Comparison of ENCODE assay signal across 13 cellular contexts in the genomic region with DNA sequence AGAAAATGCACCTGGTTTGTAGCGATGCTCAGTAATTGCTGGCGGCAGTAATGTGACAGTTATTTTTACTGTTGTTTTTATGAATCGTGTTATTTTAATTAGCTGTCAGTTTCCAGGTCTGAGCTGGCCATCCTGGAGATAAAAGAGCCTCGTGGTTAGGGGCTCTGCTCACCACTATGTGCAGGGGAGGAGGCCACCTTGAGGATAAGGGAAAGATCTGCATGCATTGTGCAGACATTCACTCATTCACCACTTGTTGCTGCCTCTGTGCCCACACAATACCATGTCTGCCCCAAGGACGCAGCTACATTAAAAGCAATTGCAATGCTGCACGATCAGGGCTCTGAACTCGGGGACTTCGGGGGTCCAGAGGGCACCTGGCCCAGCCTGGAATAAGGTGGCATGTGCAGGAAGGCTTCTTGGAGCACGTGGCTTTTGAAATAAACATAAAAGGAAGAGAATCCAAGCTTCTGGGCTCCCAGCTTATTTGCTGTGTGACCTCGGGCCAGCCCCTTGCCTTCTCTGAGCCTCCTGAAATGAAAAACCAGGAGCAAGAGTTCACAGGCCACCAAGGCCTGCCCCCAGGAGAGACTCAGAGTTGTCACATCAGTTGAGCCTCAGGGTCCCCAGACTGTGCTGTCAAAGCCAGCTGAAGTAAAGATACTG. TPM values are rescaled to one million over a fixed set of nuclear protein-coding genes. Genes with fewer than 3 reads are reported as not detected.
DNase-seq lines count a peak whose midpoint lies in the region; ATAC-seq and TF ChIP-seq lines count a peak whose summit lies in the region.
"Had no signal": no experiment of that assay in that cellular context is flagged by ENCODE, and none has a peak within 500 bp of the region (broad histone marks: within the 10 kb centered on the region; RNA-seq: fewer than 3 reads in every experiment).

No MANE protein-coding gene starts in this region.

- no peak overlapping the region for H2BK5ac ChIP-seq in trophoblast cell (ENCODE audit: low read depth, low read length, poor library complexity)

- H3K36me3 Mint-ChIP-seq in stimulated activated memory B cell treated with anti-CD40 and anti-IgM and Interleukin-4, amounts not matched to agents 10 μg/mL and 1 μg/mL and 100 μg/mL, for 72 hours: no peaks in the 10 kb centered on the region
- H3K36me3 Mint-ChIP-seq: activated naive CD8-positive, alpha-beta T cell treated with anti-CD3 and anti-CD28 coated beads for 36 hours; CD4-positive, CD25-positive, alpha-beta regulatory T cell had no signal

- H3K4me1 Mint-ChIP-seq in stimulated activated memory B cell treated with anti-CD40 and anti-IgM and Interleukin-4, amounts not matched to agents 10 μg/mL and 1 μg/mL and 100 μg/mL, for 72 hours: no peaks in the 10 kb centered on the region
- H3K4me1 Mint-ChIP-seq: activated naive CD8-positive, alpha-beta T cell treated with anti-CD3 and anti-CD28 coated beads for 36 hours; CD4-positive, CD25-positive, alpha-beta regulatory T cell had no signal

- no peak overlapping the region for H3K27ac ChIP-seq in HEK293 (ENCODE audit: extremely low read depth, low read depth, low read length)
- H3K27ac ChIP-seq in muscle layer of colon (ENCODE audit: low read depth, low read length): peak overlapping the region; percentile 70
- H3K27ac ChIP-seq in trophoblast cell (ENCODE audit: low read depth, low read length): no peak overlapping the region

- H3K27me3 Mint-ChIP-seq in stimulated activated memory B cell treated with anti-CD40 and anti-IgM and Interleukin-4, amounts not matched to agents 10 μg/mL and 1 μg/mL and 100 μg/mL, for 72 hours: peaks cover 88% of the 10 kb centered on the region

- H2BK120ac ChIP-seq in trophoblast cell (ENCODE audit: insufficient read depth, low read length, poor library complexity): no peak overlapping the region

- CTCF ChIA-PET in AG04449 (lab: Yijun Ruan, JAX) (interaction anchor here (1.5 kb wide), 1 partner anchor 364 kb away, joined by 5 read pairs; no protein-coding TSS in a partner anchor), HEK293 (lab: Yijun Ruan, JAX) (interaction anchor here (0.5 to 1.5 kb wide), 9 partner anchors 12 to 364 kb away, joined by 3 to 8 read pairs (median 3); no protein-coding TSS in a partner anchor)

- WGBS in trophoblast cell (ENCODE audit: extremely low coverage, insufficient coverage, insufficient read length): no CpG with 5 or more reads among the region's 10 CpGs

- no peak overlapping the region for H2BK12ac ChIP-seq in trophoblast cell (ENCODE audit: low read length)

- H3K18ac ChIP-seq in trophoblast cell (ENCODE audit: low read length): no peak overlapping the region

- no peak overlapping the region for H3K4me2 ChIP-seq in trophoblast cell (ENCODE audit: low read length)

- H3K79me1 ChIP-seq in trophoblast cell (ENCODE audit: low read length): peaks cover 2% of the 10 kb centered on the region

- H4K8ac ChIP-seq in trophoblast cell (ENCODE audit: low read depth, low read length): no peak overlapping the region

- H3K9me3 ChIP-seq in HEK293 (ENCODE audit: control insufficient read depth, insufficient read depth, low read depth, low read length) (no peaks in the 10 kb centered on the region), muscle layer of colon (ENCODE audit: low read length) (no peaks in the 10 kb centered on the region), trophoblast cell (ENCODE audit: insufficient read depth, low read depth, low read length) (no peaks in the 10 kb centered on the region)

- no peaks in the 10 kb centered on the region for H3K79me2 ChIP-seq in trophoblast cell (ENCODE audit: control insufficient read depth, insufficient read depth, low read length, poor library complexity)

- H3K4me3 ChIP-seq in AG04449 (ENCODE audit: low read depth, low read length) (no peak overlapping the region), HEK293 (ENCODE audit: low read depth, low read length) (no peak overlapping the region), cardiac fibroblast (replicated peaks in 1 of 2; ENCODE audit: low read depth in 2 of 2, low read length in 2 of 2) (no peak overlapping the region), muscle layer of colon (ENCODE audit: low read depth in 1 of 2, low read length in 2 of 2) (peak overlapping the region in 1 of 2 donors; percentile 33), trophoblast cell (ENCODE audit: low read depth, low read length) (no peak overlapping the region)
- H3K4me3 ChIP-seq: lung had no signal

- DNase-seq in AG04449 (ENCODE audit: low read depth, low spot score) (no peak), cardiac fibroblast (ENCODE audit: low read depth in 2 of 2) (no peak), trophoblast cell (no peak)
- DNase-seq: activated naive CD8-positive, alpha-beta T cell treated with anti-CD3 and anti-CD28 coated beads for 36 hours; CD4-positive, CD25-positive, alpha-beta regulatory T cell; MV-4-11; stimulated activated naive CD8-positive, alpha-beta T cell treated with anti-CD3 and anti-CD28 coated beads, Interleukin-15, Interleukin-2, amounts not matched to agents 100 U/mL and 50 U/mL, for 24 hours had no signal

- H4K12ac ChIP-seq in trophoblast cell (ENCODE audit: low read depth, low read length): no peak overlapping the region

- POLR2A ChIA-PET in AG04449 (lab: Yijun Ruan, JAX) (no interaction called here), HEK293 (lab: Yijun Ruan, JAX) (no interaction called here)

- no peak overlapping the region for H3K14ac ChIP-seq in trophoblast cell (ENCODE audit: low read length)

- H3K9me3 Mint-ChIP-seq in stimulated activated memory B cell treated with anti-CD40 and anti-IgM and Interleukin-4, amounts not matched to agents 10 μg/mL and 1 μg/mL and 100 μg/mL, for 72 hours: no peaks in the 10 kb centered on the region
- H3K9me3 Mint-ChIP-seq: activated naive CD8-positive, alpha-beta T cell treated with anti-CD3 and anti-CD28 coated beads for 36 hours; CD4-positive, CD25-positive, alpha-beta regulatory T cell had no signal

- TF ChIP-seq CTCF in AG04449 (IDR thresholded peaks at IDR 0.05; ENCODE audit: insufficient read depth, low read length, missing control alignments): peak; percentile 4
- TF ChIP-seq CTCF in HEK293 (tag by site-specific recombination; IDR thresholded peaks at IDR 0.05): no peak
- peak; percentile 17 for TF ChIP-seq CTCF in cardiac fibroblast (IDR thresholded peaks at IDR 0.05; ENCODE audit: low read depth, low read length)

- no peak overlapping the region for H3K4ac ChIP-seq in trophoblast cell (ENCODE audit: low read depth, low read length)

- H3K23ac ChIP-seq in trophoblast cell (ENCODE audit: low read length): no peak overlapping the region

- no peak overlapping the region for H2AK5ac ChIP-seq in trophoblast cell (ENCODE audit: low read length)

- no peak overlapping the region for H2AFZ ChIP-seq in trophoblast cell (ENCODE audit: insufficient read depth, low read length, poor library complexity)

- no peaks in the 10 kb centered on the region for H3K27me3 ChIP-seq in muscle layer of colon (ENCODE audit: control insufficient read depth in 1 of 2, insufficient read depth in 2 of 2, low read length in 2 of 2)
- H3K27me3 ChIP-seq in trophoblast cell (ENCODE audit: insufficient read depth, low read length): no peaks in the 10 kb centered on the region

- H3K4me3 Mint-ChIP-seq in stimulated activated memory B cell treated with anti-CD40 and anti-IgM and Interleukin-4, amounts not matched to agents 10 μg/mL and 1 μg/mL and 100 μg/mL, for 72 hours: no peak overlapping the region
- H3K4me3 Mint-ChIP-seq: activated naive CD8-positive, alpha-beta T cell treated with anti-CD3 and anti-CD28 coated beads for 36 hours; CD4-positive, CD25-positive, alpha-beta regulatory T cell had no signal

- H3K9ac ChIP-seq in muscle layer of colon (ENCODE audit: low read length) (peak overlapping the region; percentile 35), trophoblast cell (ENCODE audit: low read length) (no peak overlapping the region)

- no peaks in the 10 kb centered on the region; the same call in 1 of the 2 replicates for H3K4me1 ChIP-seq in HEK293 (ENCODE audit: control insufficient read depth, insufficient read depth, low read length)
- peaks cover 61% of the 10 kb centered on the region for H3K4me1 ChIP-seq in muscle layer of colon (ENCODE audit: insufficient read depth, low read length)
- peaks cover 2 to 14% of the 10 kb centered on the region in 2 experiments for H3K4me1 ChIP-seq in trophoblast cell (ENCODE audit: control insufficient read depth in 1 of 2, insufficient read depth in 2 of 2, low read length in 2 of 2)

- no peak overlapping the region for H3K27ac Mint-ChIP-seq in stimulated activated memory B cell treated with anti-CD40 and anti-IgM and Interleukin-4, amounts not matched to agents 10 μg/mL and 1 μg/mL and 100 μg/mL, for 72 hours
- H3K27ac Mint-ChIP-seq: activated naive CD8-positive, alpha-beta T cell treated with anti-CD3 and anti-CD28 coated beads for 36 hours had no signal

- ATAC-seq in stimulated activated memory B cell treated with anti-CD40 and anti-IgM and Interleukin-4, amounts not matched to agents 10 μg/mL and 1 μg/mL and 100 μg/mL, for 72 hours: no peak
- ATAC-seq in GM21528 (IDR thresholded peaks at IDR 0.05; ENCODE audit: low FRiP score, unreplicated experiment) (no peak), GM21717 (IDR thresholded peaks at IDR 0.05; ENCODE audit: unreplicated experiment) (no peak)
- ATAC-seq: stimulated activated naive CD8-positive, alpha-beta T cell treated with anti-CD3 and anti-CD28 coated beads, Interleukin-15, Interleukin-2, amounts not matched to agents 100 U/mL and 50 U/mL, for 24 hours had no signal

- H4K91ac ChIP-seq in trophoblast cell (ENCODE audit: low read depth, low read length): no peak overlapping the region

- no peaks in the 10 kb centered on the region for H3K36me3 ChIP-seq in HEK293 (ENCODE audit: control insufficient read depth in 2 of 2, insufficient read depth in 1 of 2, low read length in 2 of 2)
- H3K36me3 ChIP-seq in muscle layer of colon (ENCODE audit: insufficient read depth, low read length): no peaks in the 10 kb centered on the region
- H3K36me3 ChIP-seq in trophoblast cell (ENCODE audit: control insufficient read depth in 1 of 2, insufficient read depth in 2 of 2, low read length in 2 of 2): no peaks in the 10 kb centered on the region

TF ChIP-seq in HEK293, 187 proteins besides CTCF, POLR2A, EP300 and RAD21:
- TF ChIP-seq ZBTB7A (tag by site-specific recombination; IDR thresholded peaks at IDR 0.05; ENCODE audit: low read depth) (no peak), ZNF292 (tag by site-specific recombination; IDR thresholded peaks at IDR 0.05; ENCODE audit: borderline replicate concordance, low read depth) (no peak), ZNF768 (tag by site-specific recombination; IDR thresholded peaks at IDR 0.05) (0 out of 2 replicates have a peak, but pooled peaks have one; percentile 16), ZBTB21 (tag by site-specific recombination; IDR thresholded peaks at IDR 0.05) (no peak), FEZF1 (tag by site-specific recombination; IDR thresholded peaks at IDR 0.05) (no peak), GLIS1 (tag by site-specific recombination; IDR thresholded peaks at IDR 0.05) (no peak), ZFP3 (tag by site-specific recombination; IDR thresholded peaks at IDR 0.05; ENCODE audit: low read depth) (no peak), ZSCAN16 (tag by site-specific recombination; IDR thresholded peaks at IDR 0.05) (peak; percentile 91), ZNF654 (tag by site-specific recombination; IDR thresholded peaks at IDR 0.05; ENCODE audit: low read depth) (peak; percentile 22; the same call in 1 of the 2 replicates)

RNA-seq across cellular contexts. Expression of a gene that starts 44.7 kb away (rescaled TPM):
- polyA plus RNA-seq in trophoblast cell (2013): 0.01 TPM in 2 replicates
- polyA plus RNA-seq: CD4-positive, CD25-positive, alpha-beta regulatory T cell had no signal
